ENCODE assay signal across 2 cellular contexts in the genomic region with DNA sequence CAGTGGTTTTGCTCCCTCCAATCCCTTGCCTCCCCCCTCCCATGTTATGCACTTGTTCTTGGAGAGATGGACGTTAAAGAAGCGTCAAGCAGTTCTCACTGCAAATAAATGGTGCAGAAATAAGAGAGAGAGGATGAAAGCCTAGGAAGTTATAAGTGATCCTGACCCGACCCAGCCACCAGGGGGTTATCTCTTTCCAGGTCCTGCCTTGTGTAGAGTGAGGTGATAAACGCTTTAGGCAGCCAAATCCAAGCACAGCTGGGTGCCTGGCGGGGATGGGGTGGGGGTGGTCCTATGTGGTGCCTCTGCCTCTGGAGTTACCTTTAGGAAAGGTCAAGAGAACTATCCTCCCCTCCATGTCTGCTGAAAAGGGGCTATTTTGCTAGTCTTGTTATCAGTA.
A peak's percentile ranks its signal among the peaks of the same experiment; 100 is the strongest.
TF ChIP-seq lines count a peak whose summit lies in the region.

No MANE protein-coding gene starts in this region.

TF ChIP-seq in HepG2, 621 proteins besides CTCF, POLR2A, EP300 and RAD21:
- TF ChIP-seq GLMP (CRISPR knock-in tag; IDR thresholded peaks at IDR 0.05; ENCODE audit: borderline replicate concordance) (no peak), RCOR2 (CRISPR knock-in tag; IDR thresholded peaks at IDR 0.05) (no peak), ZFP1 (CRISPR knock-in tag; IDR thresholded peaks at IDR 0.05) (no peak), RNF2 (conservative IDR thresholded peaks at IDR 0.05; ENCODE audit: low read depth) (no peak)

TF ChIP-seq in K562, 482 proteins besides CTCF, POLR2A, EP300 and RAD21:
- TF ChIP-seq RCOR1 (IDR thresholded peaks at IDR 0.05; ENCODE audit: borderline replicate concordance in 1 of 2, low read depth in 2 of 2, low read length in 2 of 2) (0 out of 4 replicates have a peak, but pooled peaks of 1 of the 2 experiments have one; percentile 32), BRCA1 (IDR thresholded peaks at IDR 0.05) (no peak), BRCA1 (CRISPR knock-in tag; IDR thresholded peaks at IDR 0.05) (no peak), CBFA2T3 (IDR thresholded peaks at IDR 0.05) (peak; percentile 23; the same call in 1 of the 2 replicates)
